9 cellular contexts compared by ENCODE assay signal in genomic region chr1:160161965-160162705, GRCh38. TPM values are rescaled to one million over a fixed set of nuclear protein-coding genes. Genes with fewer than 3 reads are reported as not detected.
DNase-seq lines count a peak whose midpoint lies in the region; ATAC-seq, FAIRE-seq and TF ChIP-seq lines count a peak whose summit lies in the region.
"Had no signal": no experiment of that assay in that cellular context is flagged by ENCODE, and none has a peak within 500 bp of the region (broad histone marks: within the 10 kb centered on the region; RNA-seq: fewer than 3 reads in every experiment).

No MANE protein-coding gene starts in this region.

- 0 out of 2 replicates have a peak overlapping the region, but pooled peaks have one; percentile 79 for H2AFZ ChIP-seq in H1 (ENCODE audit: low read length)

- H4K8ac ChIP-seq in H1 (ENCODE audit: extremely low read depth, insufficient read depth, low read length): no peak overlapping the region

- H3K79me2 ChIP-seq in H1 (ENCODE audit: control insufficient read depth in 1 of 2, insufficient read depth in 2 of 2, low read length in 2 of 2): no peaks in the 10 kb centered on the region

- 0 out of 4 replicates have a peak overlapping the region, but pooled peaks of 1 of the 2 experiments have one; percentile 9 for H3K4me2 ChIP-seq in H1 (ENCODE audit: insufficient read depth in 1 of 2, low read depth in 2 of 2, low read length in 2 of 2)

- no peak overlapping the region for H2BK120ac ChIP-seq in H1 (replicated peaks; ENCODE audit: low read depth, low read length)

- FAIRE-seq in H1 (lab: Jason Lieb, UNC): peak; percentile 80

- H4K20me1 ChIP-seq in H1 (replicated peaks in 1 of 2; ENCODE audit: control insufficient read depth in 1 of 2, insufficient read depth in 2 of 2, low read length in 2 of 2): no peaks in the 10 kb centered on the region

- no peak overlapping the region for H3K27ac Mint-ChIP-seq in nephron progenitor cell
- no peak overlapping the region for H3K27ac Mint-ChIP-seq in activated CD8-positive, alpha-beta memory T cell treated with anti-CD3 and anti-CD28 coated beads, Interleukin-2, amount 10 ng/mL, durations not matched to agents 7 days and 5 days

- no peak overlapping the region for H2BK5ac ChIP-seq in H1 (ENCODE audit: low read depth, low read length)

- CTCF ChIA-PET in H1 (lab: Charles Lee; ENCODE audit: partially characterized antibody): interaction anchor here (0.7 to 18.4 kb wide), 38 partner anchors 11 to 979 kb away, joined by 3 to 257 read pairs (median 7); partner anchors contain the start of genes ATP1A4, CASQ1, DCAF8 and KCNJ9
- CTCF ChIA-PET in activated CD8-positive, alpha-beta memory T cell treated with anti-CD3 and anti-CD28 coated beads, Interleukin-2, amount 10 ng/mL, durations not matched to agents 7 days and 5 days (lab: Charles Lee): interaction anchor here (0.7 to 0.9 kb wide), 2 partner anchors 123 to 214 kb away, joined by 3 read pairs; partner anchors contain the start of gene PEX19

- no peak for TF ChIP-seq EP300 in H1 (IDR thresholded peaks at IDR 0.05; ENCODE audit: borderline replicate concordance in 1 of 2, low read depth in 2 of 2, low read length in 2 of 2)

- H2BK20ac ChIP-seq in H1 (ENCODE audit: low read length): peak overlapping the region; percentile 82; the same call in 1 of the 2 replicates

- H3K27me3 ChIP-seq in H1 (replicated peaks in 1 of 4; ENCODE audit: control insufficient read depth in 3 of 4, extremely low read depth in 1 of 4, insufficient read depth in 3 of 4, low read length in 3 of 4): no peaks in the 10 kb centered on the region; a peak in 2 of 7 replicates

- no peak overlapping the region for H3K9ac ChIP-seq in H1 (replicated peaks in 1 of 4; ENCODE audit: extremely low read depth in 1 of 4, low read depth in 3 of 4, low read length in 3 of 4)

- TF ChIP-seq POLR2A in H1 (IDR thresholded peaks at IDR 0.05; ENCODE audit: control extremely low read depth in 1 of 2, low read depth in 2 of 2, low read length in 2 of 2): no peak

- no peak overlapping the region for H2AK5ac ChIP-seq in H1 (ENCODE audit: low read depth, low read length)

- H3K27me3 Mint-ChIP-seq in nephron progenitor cell (ENCODE audit: low read depth, poor library complexity): peaks cover 25% of the 10 kb centered on the region
- peaks cover 48% of the 10 kb centered on the region for H3K27me3 Mint-ChIP-seq in activated CD8-positive, alpha-beta memory T cell treated with anti-CD3 and anti-CD28 coated beads, Interleukin-2, amount 10 ng/mL, durations not matched to agents 7 days and 5 days

- H3K4ac ChIP-seq in H1 (replicated peaks; ENCODE audit: insufficient read length, low read depth, low read length): no peak overlapping the region

- H3K56ac ChIP-seq in H1 (replicated peaks; ENCODE audit: insufficient read length, low read depth, low read length): no peak overlapping the region

- H2BK15ac ChIP-seq in H1 (ENCODE audit: low read length): no peak overlapping the region

- H3K79me1 ChIP-seq in H1 (ENCODE audit: low read depth, low read length): no peaks in the 10 kb centered on the region

- H3K4me1 Mint-ChIP-seq in nephron progenitor cell: peaks cover 7% of the 10 kb centered on the region
- peaks cover 19% of the 10 kb centered on the region for H3K4me1 Mint-ChIP-seq in activated CD8-positive, alpha-beta memory T cell treated with anti-CD3 and anti-CD28 coated beads, Interleukin-2, amount 10 ng/mL, durations not matched to agents 7 days and 5 days

- no peaks in the 10 kb centered on the region for H3K9me3 Mint-ChIP-seq in nephron progenitor cell
- no peaks in the 10 kb centered on the region for H3K9me3 Mint-ChIP-seq in activated CD8-positive, alpha-beta memory T cell treated with anti-CD3 and anti-CD28 coated beads, Interleukin-2, amount 10 ng/mL, durations not matched to agents 7 days and 5 days (ENCODE audit: low read depth)

- H3K27ac ChIP-seq in H1 (ENCODE audit: low read depth, low read length): no peak overlapping the region

- peak overlapping the region; percentile 52; the same call in 1 of the 2 replicates for H2BK12ac ChIP-seq in H1 (ENCODE audit: low read depth, low read length)

- no peaks in the 10 kb centered on the region for H3K23me2 ChIP-seq in H1 (ENCODE audit: low read depth, low read length)

- H4K91ac ChIP-seq in H1 (replicated peaks; ENCODE audit: insufficient read length, low read length): no peak overlapping the region

- TF ChIP-seq RAD21 in H1 (IDR thresholded peaks at IDR 0.05 in 1 of 2, conservative IDR thresholded peaks at IDR 0.05 in 1 of 2; ENCODE audit: low read depth in 2 of 2, low read length in 2 of 2): peak; percentile 93 to 96

- no peak overlapping the region for H3K4me3 Mint-ChIP-seq in nephron progenitor cell
- H3K4me3 Mint-ChIP-seq in activated CD8-positive, alpha-beta memory T cell treated with anti-CD3 and anti-CD28 coated beads, Interleukin-2, amount 10 ng/mL, durations not matched to agents 7 days and 5 days: no peak overlapping the region

- peaks cover 0 to 3% (median 1%) of the 10 kb centered on the region in 4 experiments; a peak in 3 of 7 replicates for H3K4me1 ChIP-seq in H1 (replicated peaks in 1 of 4; ENCODE audit: control insufficient read depth in 3 of 4, insufficient read depth in 4 of 4, low read length in 3 of 4)

- TF ChIP-seq CTCF in LNCAP (IDR thresholded peaks at IDR 0.05): peak; percentile 14; the same call in 1 of the 2 replicates
- peak; percentile 87 to 98 (median 95) for TF ChIP-seq CTCF in H1 (IDR thresholded peaks at IDR 0.05; ENCODE audit: control extremely low read depth in 1 of 3, insufficient read depth in 1 of 3, low read depth in 1 of 3, low read length in 3 of 3)
- TF ChIP-seq CTCF in nephron progenitor cell (IDR thresholded peaks at IDR 0.05): peak; percentile 50

- POLR2A ChIA-PET in H1 (lab: Charles Lee; ENCODE audit: partially characterized antibody): interaction anchor here (1.2 to 2.4 kb wide), 6 partner anchors 9 to 90 kb away, joined by 3 to 11 read pairs (median 5); no protein-coding TSS in a partner anchor

- no peak overlapping the region for H3K14ac ChIP-seq in H1 (ENCODE audit: insufficient read length)

- H3K36me3 ChIP-seq in H1 (ENCODE audit: control insufficient read depth in 2 of 4, insufficient read depth in 4 of 4, low read length in 3 of 4): no peaks in the 10 kb centered on the region

- H3K18ac ChIP-seq in H1 (ENCODE audit: extremely low read depth, low read length): no peak overlapping the region

- DNase-seq in ELR (ENCODE audit: low read depth): peak; percentile 38
- DNase-seq in H1 (ENCODE audit: low read depth in 1 of 2, low spot score in 2 of 2): peak; percentile 54 to 73
- DNase-seq in nephron progenitor cell: peak; percentile 31
- DNase-seq in COLO668 (lab: John Stamatoyannopoulos, UW; ENCODE audit: unreplicated experiment): no peak
- no peak for DNase-seq in activated CD8-positive, alpha-beta memory T cell treated with anti-CD3 and anti-CD28 coated beads, Interleukin-2, amount 10 ng/mL, durations not matched to agents 7 days and 5 days
- DNase-seq in OCI-M2 (lab: John Stamatoyannopoulos, UW; ENCODE audit: unreplicated experiment): no peak
- no peak for DNase-seq in NCI-H526 treated with DMSO at 0.1 percent for 48 hours (lab: John Stamatoyannopoulos, UW)
- DNase-seq: activated CD4-positive, CD25-positive, alpha-beta regulatory T cell had no signal

- no peaks in the 10 kb centered on the region for H3K9me3 ChIP-seq in H1 (ENCODE audit: insufficient read depth in 2 of 2, low read depth in 1 of 2, low read length in 1 of 2)

- H4K5ac ChIP-seq in H1 (ENCODE audit: insufficient read length, low read depth, low read length): no peak overlapping the region

- H3K23ac ChIP-seq in H1 (ENCODE audit: insufficient read length): no peak overlapping the region

- no peak overlapping the region for H3K4me3 ChIP-seq in H1 (ENCODE audit: extremely low read depth in 1 of 4, insufficient read depth in 2 of 4, low read depth in 3 of 4, low read length in 4 of 4)

- ATAC-seq in activated CD8-positive, alpha-beta memory T cell treated with anti-CD3 and anti-CD28 coated beads, Interleukin-2, amount 10 ng/mL, durations not matched to agents 7 days and 5 days: no peak

- 40% methylated on average over 6 of the region's 6 CpGs; no CpG with 5 or more reads in 1 of the 2 experiments for WGBS in H1 (ENCODE audit: extremely low coverage in 1 of 2, insufficient coverage in 1 of 2, insufficient read length in 1 of 2, insufficient replicate concordance in 2 of 2, low coverage in 1 of 2, low lambda C conversion rate in 2 of 2, missing lambda C conversion rate in 1 of 2), 2 experiments

- no peaks in the 10 kb centered on the region for H3K36me3 Mint-ChIP-seq in nephron progenitor cell (ENCODE audit: low read depth)
- no peaks in the 10 kb centered on the region for H3K36me3 Mint-ChIP-seq in activated CD8-positive, alpha-beta memory T cell treated with anti-CD3 and anti-CD28 coated beads, Interleukin-2, amount 10 ng/mL, durations not matched to agents 7 days and 5 days

RNA-seq across cellular contexts. Expression of gene ATP1A4, which starts 10.7 kb away (rescaled TPM):
- total RNA-seq in H1 (2021; fragmentation: NEBNext Ultra II Directional; extraction: Animal tissue kit (Norgen Biotek cat#: 25700)): 0.57 and 0.61 TPM in 2 replicates
- polyA plus RNA-seq in H1 (2011; rRNA removed): 0.48 and 0.80 TPM in 2 replicates
- 0.62 TPM for polyA plus RNA-seq in H1 (2011; cell fraction: cytosol; rRNA removed)
- polyA plus RNA-seq in H1 (2011; cell fraction: nucleus; rRNA removed): 1.1 TPM
- polyA plus RNA-seq in H1 (2012, experiment 1 of 2): 0.39 to 0.72 TPM (median 0.42 TPM) in 4 replicates
- polyA plus RNA-seq in H1 (2012, experiment 2 of 2): 0.09 TPM
- polyA plus RNA-seq in H1 (2013, experiment 1 of 2): 0.51 TPM
- polyA plus RNA-seq in H1 (2013, experiment 2 of 2): 0.53 TPM
- polyA minus RNA-seq in H1 (2011; rRNA and poly(A)+ RNA removed): 0.44 and 0.63 TPM in 2 replicates
- polyA minus RNA-seq in H1 (2011; cell fraction: cytosol; rRNA and poly(A)+ RNA removed): 0.66 TPM
- 0.40 TPM for polyA minus RNA-seq in H1 (2011; cell fraction: nucleus; rRNA and poly(A)+ RNA removed)
- under 1 TPM in 1 of 2 experiments, not detected in 1; 0.40 TPM for total RNA-seq in activated CD8-positive, alpha-beta memory T cell treated with anti-CD3 and anti-CD28 coated beads, Interleukin-2, amount 10 ng/mL, durations not matched to agents 7 days and 5 days

RNA-seq across cellular contexts. Expression of gene CASQ1, which starts 28.2 kb away (rescaled TPM):
- 0.80 and 1.1 TPM in 2 replicates for total RNA-seq in H1 (2021; fragmentation: NEBNext Ultra II Directional; extraction: Animal tissue kit (Norgen Biotek cat#: 25700))
- polyA plus RNA-seq in H1 (2011; rRNA removed): 1.3 and 1.4 TPM in 2 replicates
- 1.5 TPM for polyA plus RNA-seq in H1 (2011; cell fraction: cytosol; rRNA removed)
- 1.4 TPM for polyA plus RNA-seq in H1 (2011; cell fraction: nucleus; rRNA removed)
- 0.72 to 1.6 TPM (median 1.0 TPM) in 4 replicates for polyA plus RNA-seq in H1 (2012, experiment 1 of 2)
- 0.66 TPM for polyA plus RNA-seq in H1 (2012, experiment 2 of 2)
- polyA plus RNA-seq in H1 (2013, experiment 1 of 2): 1.4 TPM
- 1.7 TPM for polyA plus RNA-seq in H1 (2013, experiment 2 of 2)
- 0.41 and 1.4 TPM in 2 replicates for polyA minus RNA-seq in H1 (2011; rRNA and poly(A)+ RNA removed)
- polyA minus RNA-seq in H1 (2011; cell fraction: cytosol; rRNA and poly(A)+ RNA removed): 0.59 TPM
- not detected for polyA minus RNA-seq in H1 (2011; cell fraction: nucleus; rRNA and poly(A)+ RNA removed)
- total RNA-seq in activated CD8-positive, alpha-beta memory T cell treated with anti-CD3 and anti-CD28 coated beads, Interleukin-2, amount 10 ng/mL, durations not matched to agents 7 days and 5 days: under 1 TPM in 1 of 2 experiments, not detected in 1; 0.68 TPM

RNA-seq across cellular contexts. Expression of gene PEA15, which starts 43.0 kb away (rescaled TPM):
- total RNA-seq in H1 (2021; fragmentation: NEBNext Ultra II Directional; extraction: Animal tissue kit (Norgen Biotek cat#: 25700)): 75.1 and 78.8 TPM in 2 replicates
- polyA plus RNA-seq in H1 (2011; rRNA removed): 68.2 and 71.3 TPM in 2 replicates
- 97.2 TPM for polyA plus RNA-seq in H1 (2011; cell fraction: cytosol; rRNA removed)
- polyA plus RNA-seq in H1 (2011; cell fraction: nucleus; rRNA removed): 65.2 TPM
- polyA plus RNA-seq in H1 (2012, experiment 1 of 2): 56.1 to 71.9 TPM (median 69.0 TPM) in 4 replicates
- 67.9 TPM for polyA plus RNA-seq in H1 (2012, experiment 2 of 2)
- 109 TPM for polyA plus RNA-seq in H1 (2013, experiment 1 of 2)
- polyA plus RNA-seq in H1 (2013, experiment 2 of 2): 115 TPM
- polyA minus RNA-seq in H1 (2011; rRNA and poly(A)+ RNA removed): 77.4 and 108 TPM in 2 replicates
- polyA minus RNA-seq in H1 (2011; cell fraction: cytosol; rRNA and poly(A)+ RNA removed): 29.1 TPM
- polyA minus RNA-seq in H1 (2011; cell fraction: nucleus; rRNA and poly(A)+ RNA removed): 35.7 TPM
- total RNA-seq in activated CD8-positive, alpha-beta memory T cell treated with anti-CD3 and anti-CD28 coated beads, Interleukin-2, amount 10 ng/mL, durations not matched to agents 7 days and 5 days: 10 to 100 TPM; 36.0 to 43.2 TPM

RNA-seq across cellular contexts. Expression of gene ATP1A2, which starts 46.6 kb away (rescaled TPM):
- 34.8 and 39.7 TPM in 2 replicates for total RNA-seq in H1 (2021; fragmentation: NEBNext Ultra II Directional; extraction: Animal tissue kit (Norgen Biotek cat#: 25700))
- 40.8 and 54.2 TPM in 2 replicates for polyA plus RNA-seq in H1 (2011; rRNA removed)
- polyA plus RNA-seq in H1 (2011; cell fraction: cytosol; rRNA removed): 60.3 TPM
- 193 TPM for polyA plus RNA-seq in H1 (2011; cell fraction: nucleus; rRNA removed)
- polyA plus RNA-seq in H1 (2012, experiment 1 of 2): 41.3 to 57.9 TPM (median 44.4 TPM) in 4 replicates
- polyA plus RNA-seq in H1 (2012, experiment 2 of 2): 14.0 TPM
- 23.7 TPM for polyA plus RNA-seq in H1 (2013, experiment 1 of 2)
- 22.3 TPM for polyA plus RNA-seq in H1 (2013, experiment 2 of 2)
- 103 and 110 TPM in 2 replicates for polyA minus RNA-seq in H1 (2011; rRNA and poly(A)+ RNA removed)
- 45.0 TPM for polyA minus RNA-seq in H1 (2011; cell fraction: cytosol; rRNA and poly(A)+ RNA removed)
- polyA minus RNA-seq in H1 (2011; cell fraction: nucleus; rRNA and poly(A)+ RNA removed): 77.4 TPM
- total RNA-seq in activated CD8-positive, alpha-beta memory T cell treated with anti-CD3 and anti-CD28 coated beads, Interleukin-2, amount 10 ng/mL, durations not matched to agents 7 days and 5 days: not detected

Comparison
In these comparisons a context has a peak if more than half of its experiments do, and no peak if none do; other contexts are left out.
1. DNase-seq: peak in ELR (single experiment), H1 (2 of 2) and nephron progenitor cell (single experiment); none in COLO668 (single experiment), activated CD8-positive, alpha-beta memory T cell treated with anti-CD3 and anti-CD28 coated beads, Interleukin-2, amount 10 ng/mL, durations not matched to agents 7 days and 5 days (single experiment), OCI-M2 (single experiment) and NCI-H526 treated with DMSO at 0.1 percent for 48 hours (single experiment).
2. CTCF ChIP-seq: peak in every context shown above with its lines; median percentile 95 in H1; 50 in nephron progenitor cell; 14 in LNCAP.